ENCODE assay signal across 8 cellular contexts in the genomic region with DNA sequence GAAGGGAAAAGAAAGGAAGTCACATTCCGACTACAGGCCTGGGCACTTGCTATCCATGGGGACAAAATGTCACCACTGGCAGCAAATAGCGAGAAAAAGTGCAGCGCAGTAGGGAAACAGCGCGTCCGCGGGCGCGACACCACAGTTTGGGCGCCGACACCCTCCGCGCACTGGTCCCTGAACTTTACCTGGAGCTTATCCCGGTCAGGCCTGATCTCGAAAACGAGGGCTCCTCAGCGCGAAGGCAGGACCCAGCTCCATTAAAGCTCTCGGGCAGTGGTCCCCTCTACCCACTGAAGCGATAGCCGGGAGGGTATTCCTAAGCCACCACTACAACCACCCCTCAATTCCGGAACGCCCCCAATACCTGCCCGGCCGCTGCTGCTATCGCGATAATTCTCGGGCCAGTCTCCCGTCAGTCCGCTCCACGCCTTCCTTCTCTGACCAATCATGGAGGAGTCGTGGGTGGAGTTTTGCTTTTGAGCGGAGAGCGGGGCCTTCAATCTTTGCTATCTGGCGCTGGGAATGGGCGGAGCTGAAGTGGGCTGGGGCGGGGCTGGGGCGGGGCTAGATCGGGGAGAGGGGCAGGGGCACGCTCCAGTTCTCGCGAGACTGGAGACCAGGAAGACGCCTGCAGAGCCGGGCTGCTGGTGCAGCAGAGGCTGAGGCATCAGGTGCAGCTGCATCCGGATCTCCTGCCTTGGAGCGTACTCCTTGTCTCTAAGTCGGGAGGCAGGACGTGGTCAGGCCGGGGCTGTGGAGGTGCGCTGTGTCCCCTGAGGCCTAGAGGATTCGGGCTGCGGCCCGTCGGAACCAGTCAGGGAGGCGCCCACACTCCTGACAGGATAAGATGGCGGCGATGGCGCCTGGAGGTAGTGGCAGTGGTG. TPM values are rescaled to one million over a fixed set of nuclear protein-coding genes. Genes with fewer than 3 reads are reported as not detected.
DNase-seq lines count a peak whose midpoint lies in the region; ATAC-seq, FAIRE-seq and TF ChIP-seq lines count a peak whose summit lies in the region.

A gene with protein sequence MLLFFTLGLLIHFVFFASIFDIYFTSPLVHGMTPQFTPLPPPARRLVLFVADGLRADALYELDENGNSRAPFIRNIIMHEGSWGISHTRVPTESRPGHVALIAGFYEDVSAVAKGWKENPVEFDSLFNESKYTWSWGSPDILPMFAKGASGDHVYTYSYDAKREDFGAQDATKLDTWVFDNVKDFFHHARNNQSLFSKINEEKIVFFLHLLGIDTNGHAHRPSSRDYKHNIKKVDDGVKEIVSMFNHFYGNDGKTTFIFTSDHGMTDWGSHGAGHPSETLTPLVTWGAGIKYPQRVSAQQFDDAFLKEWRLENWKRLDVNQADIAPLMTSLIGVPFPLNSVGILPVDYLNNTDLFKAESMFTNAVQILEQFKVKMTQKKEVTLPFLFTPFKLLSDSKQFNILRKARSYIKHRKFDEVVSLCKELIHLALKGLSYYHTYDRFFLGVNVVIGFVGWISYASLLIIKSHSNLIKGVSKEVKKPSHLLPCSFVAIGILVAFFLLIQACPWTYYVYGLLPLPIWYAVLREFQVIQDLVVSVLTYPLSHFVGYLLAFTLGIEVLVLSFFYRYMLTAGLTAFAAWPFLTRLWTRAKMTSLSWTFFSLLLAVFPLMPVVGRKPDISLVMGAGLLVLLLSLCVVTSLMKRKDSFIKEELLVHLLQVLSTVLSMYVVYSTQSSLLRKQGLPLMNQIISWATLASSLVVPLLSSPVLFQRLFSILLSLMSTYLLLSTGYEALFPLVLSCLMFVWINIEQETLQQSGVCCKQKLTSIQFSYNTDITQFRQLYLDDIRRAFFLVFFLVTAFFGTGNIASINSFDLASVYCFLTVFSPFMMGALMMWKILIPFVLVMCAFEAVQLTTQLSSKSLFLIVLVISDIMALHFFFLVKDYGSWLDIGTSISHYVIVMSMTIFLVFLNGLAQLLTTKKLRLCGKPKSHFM (minus strand): TSS at position 401 of the 887 bp plus-strand sequence. CDS start 25,703 bp downstream, outside the sequence.
A gene with protein sequence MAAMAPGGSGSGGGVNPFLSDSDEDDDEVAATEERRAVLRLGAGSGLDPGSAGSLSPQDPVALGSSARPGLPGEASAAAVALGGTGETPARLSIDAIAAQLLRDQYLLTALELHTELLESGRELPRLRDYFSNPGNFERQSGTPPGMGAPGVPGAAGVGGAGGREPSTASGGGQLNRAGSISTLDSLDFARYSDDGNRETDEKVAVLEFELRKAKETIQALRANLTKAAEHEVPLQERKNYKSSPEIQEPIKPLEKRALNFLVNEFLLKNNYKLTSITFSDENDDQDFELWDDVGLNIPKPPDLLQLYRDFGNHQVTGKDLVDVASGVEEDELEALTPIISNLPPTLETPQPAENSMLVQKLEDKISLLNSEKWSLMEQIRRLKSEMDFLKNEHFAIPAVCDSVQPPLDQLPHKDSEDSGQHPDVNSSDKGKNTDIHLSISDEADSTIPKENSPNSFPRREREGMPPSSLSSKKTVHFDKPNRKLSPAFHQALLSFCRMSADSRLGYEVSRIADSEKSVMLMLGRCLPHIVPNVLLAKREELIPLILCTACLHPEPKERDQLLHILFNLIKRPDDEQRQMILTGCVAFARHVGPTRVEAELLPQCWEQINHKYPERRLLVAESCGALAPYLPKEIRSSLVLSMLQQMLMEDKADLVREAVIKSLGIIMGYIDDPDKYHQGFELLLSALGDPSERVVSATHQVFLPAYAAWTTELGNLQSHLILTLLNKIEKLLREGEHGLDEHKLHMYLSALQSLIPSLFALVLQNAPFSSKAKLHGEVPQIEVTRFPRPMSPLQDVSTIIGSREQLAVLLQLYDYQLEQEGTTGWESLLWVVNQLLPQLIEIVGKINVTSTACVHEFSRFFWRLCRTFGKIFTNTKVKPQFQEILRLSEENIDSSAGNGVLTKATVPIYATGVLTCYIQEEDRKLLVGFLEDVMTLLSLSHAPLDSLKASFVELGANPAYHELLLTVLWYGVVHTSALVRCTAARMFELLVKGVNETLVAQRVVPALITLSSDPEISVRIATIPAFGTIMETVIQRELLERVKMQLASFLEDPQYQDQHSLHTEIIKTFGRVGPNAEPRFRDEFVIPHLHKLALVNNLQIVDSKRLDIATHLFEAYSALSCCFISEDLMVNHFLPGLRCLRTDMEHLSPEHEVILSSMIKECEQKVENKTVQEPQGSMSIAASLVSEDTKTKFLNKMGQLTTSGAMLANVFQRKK (plus strand): TSS at position 600 of the 887 bp plus-strand sequence. CDS start 251 bp downstream, at position 851.

- H3K27ac ChIP-seq in WERI-Rb-1 = peak within 1 kb of the TSS; percentile 93
- H3K27ac ChIP-seq in iPS-20b (ENCODE audit: low read length) = peak within 1 kb of the TSS; percentile 84
- H3K27ac ChIP-seq in skin epidermis = peak within 1 kb of the TSS; percentile 56 to 94 (median 88)

- H3K9ac ChIP-seq in iPS-20b (ENCODE audit: low read depth, low read length) = peak within 1 kb of the TSS; percentile 95

- H3K36me3 ChIP-seq in WERI-Rb-1 = peaks cover 5% of the 10 kb centered on the region
- no peaks in the 10 kb centered on the region for H3K36me3 ChIP-seq in bronchial epithelial cell (ENCODE audit: control insufficient read depth, insufficient read depth, low read length)
- H3K36me3 ChIP-seq in iPS-20b (ENCODE audit: insufficient read depth, low read depth, low read length) = no peaks in the 10 kb centered on the region

- no peaks in the 10 kb centered on the region for H3K27me3 ChIP-seq in WERI-Rb-1 (ENCODE audit: insufficient read depth, low read depth, severe bottlenecking)
- no peaks in the 10 kb centered on the region for H3K27me3 ChIP-seq in bronchial epithelial cell (ENCODE audit: control insufficient read depth, insufficient read depth, low read length)
- H3K27me3 ChIP-seq in iPS-20b (ENCODE audit: insufficient read depth, low read length) = no peaks in the 10 kb centered on the region

- peak within 1 kb of the TSS; percentile 98 for H3K4me3 ChIP-seq in WERI-Rb-1 (ENCODE audit: low read depth, low read length)
- H3K4me3 ChIP-seq in bronchial epithelial cell (ENCODE audit: low read depth, low read length) = peak within 1 kb of the TSS; percentile 72
- peak within 1 kb of the TSS; percentile 99 for H3K4me3 ChIP-seq in iPS-20b (ENCODE audit: low read length)
- H3K4me3 ChIP-seq in skin epidermis = peak within 1 kb of the TSS; percentile 69 to 100 (median 97)

- FAIRE-seq in bronchial epithelial cell (lab: Jason Lieb, UNC) = no peak

- DNase-seq in ACHN = peak; percentile 97
- DNase-seq in NCI-H2227 (lab: John Stamatoyannopoulos, UW; ENCODE audit: unreplicated experiment) = peak; percentile 99
- peak; percentile 99 for DNase-seq in WERI-Rb-1
- peak; percentile 94 for DNase-seq in bronchial epithelial cell (ENCODE audit: low read depth)

- TF ChIP-seq CTCF in WERI-Rb-1 (IDR thresholded peaks at IDR 0.05; ENCODE audit: low read depth, low read length) (no peak), bronchial epithelial cell (IDR thresholded peaks at IDR 0.05; ENCODE audit: insufficient read depth, low read length, severe bottlenecking) (no peak)

- no peaks in the 10 kb centered on the region for H3K9me3 ChIP-seq in WERI-Rb-1 (ENCODE audit: severe bottlenecking)
- H3K9me3 ChIP-seq in iPS-20b (ENCODE audit: insufficient read depth, low read depth, low read length) = no peaks in the 10 kb centered on the region

- ATAC-seq in GM18873 (IDR thresholded peaks at IDR 0.05; ENCODE audit: low FRiP score, unreplicated experiment) (peak; percentile 88), HG03139 (IDR thresholded peaks at IDR 0.05; ENCODE audit: unreplicated experiment) (peak; percentile 92)

- in situ Hi-C loops in ACHN (cut with HindIII; ENCODE audit: low pct_ligation_motif_present, low pct_unique_long_range_greater_than_20kb, low sequenced_read_pairs) = no loop called here

- H3K4me1 ChIP-seq in iPS-20b (ENCODE audit: insufficient read depth, low read length) = peaks cover 9% of the 10 kb centered on the region

RNA-seq across cellular contexts. Expression of the first gene that starts in this region (rescaled TPM):
- total RNA-seq in bronchial epithelial cell = 42.1 and 64.1 TPM in 2 replicates

RNA-seq across cellular contexts. Expression of the second gene that starts in this region (rescaled TPM):
- total RNA-seq in bronchial epithelial cell = 29.5 and 50.6 TPM in 2 replicates

Comparison
In these comparisons a context has a peak if more than half of its experiments do, and no peak if none do; other contexts are left out.
1. Peak in every context shown above with its lines: DNase-seq, ATAC-seq, H3K4me3 ChIP-seq and H3K27ac ChIP-seq.